In the genomic region with DNA sequence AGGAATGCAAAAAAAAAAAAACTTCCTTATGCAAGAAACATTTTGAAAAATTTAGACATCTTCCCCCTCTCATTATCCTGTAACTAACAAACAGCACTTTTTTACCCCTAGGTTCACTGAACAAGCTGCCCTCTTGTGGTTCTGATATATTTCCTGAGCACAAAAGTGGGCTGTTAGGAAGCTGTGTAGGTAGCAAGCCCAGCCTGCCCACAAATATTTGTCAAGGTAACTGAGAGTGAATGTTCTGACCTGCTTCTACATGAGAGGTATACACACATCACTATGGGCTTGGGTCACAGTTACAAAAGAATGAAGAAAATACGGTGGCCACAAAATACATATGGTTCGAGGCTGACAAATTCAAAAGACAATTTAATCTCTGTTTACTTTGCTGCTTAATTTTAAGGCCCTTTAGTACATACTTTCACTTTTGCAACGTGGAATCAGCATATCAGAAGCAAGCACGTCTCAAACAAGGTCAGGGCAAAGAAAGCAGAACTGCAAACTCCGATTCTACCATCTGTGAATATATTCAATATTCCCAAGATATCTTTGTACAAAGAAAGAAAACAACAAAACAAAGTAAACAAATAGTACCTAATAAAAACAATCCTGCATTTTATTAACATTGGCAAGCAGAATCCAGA, we compare ENCODE assay signal across 8 cellular contexts.
DNase-seq lines count a peak whose midpoint lies in the region; ATAC-seq lines count a peak whose summit lies in the region.

No MANE protein-coding gene starts in this region.

- H3K4me3 ChIP-seq in SJSA1: peak overlapping the region; percentile 12; the same call in 1 of the 2 replicates

- H3K36me3 ChIP-seq in SJSA1: no peaks in the 10 kb centered on the region

- peaks cover 6 to 7% of the 10 kb centered on the region in 2 donors for H3K4me1 Mint-ChIP-seq in effector memory CD8-positive, alpha-beta T cell (ENCODE audit: low read depth in 2 of 2)
- peaks cover 10 to 24% (median 16%) of the 10 kb centered on the region in 4 donors for H3K4me1 Mint-ChIP-seq in naive thymus-derived CD8-positive, alpha-beta T cell

- peak overlapping the region; percentile 63 to 67 for H3K4me3 Mint-ChIP-seq in effector memory CD8-positive, alpha-beta T cell
- H3K4me3 Mint-ChIP-seq in naive thymus-derived CD8-positive, alpha-beta T cell: peak overlapping the region; percentile 76 to 89 (median 84)

- peak; percentile 33 to 37 for ATAC-seq in activated CD4-positive, CD25-positive, alpha-beta regulatory T cell treated with anti-CD3 and anti-CD28 coated beads, Interleukin-2, amount 50 U/mL, for 24 hours
- ATAC-seq in GM21360 (IDR thresholded peaks at IDR 0.05; ENCODE audit: unreplicated experiment): peak; percentile 78
- peak; percentile 47 for ATAC-seq in HG03575 (IDR thresholded peaks at IDR 0.05; ENCODE audit: extremely low read depth, insufficient number of reproducible peaks, low FRiP score, unreplicated experiment)
- ATAC-seq in effector memory CD8-positive, alpha-beta T cell (replicated peaks): peak; percentile 74
- ATAC-seq in naive thymus-derived CD8-positive, alpha-beta T cell: peak; percentile 87 to 96

- no peaks in the 10 kb centered on the region for H3K9me3 Mint-ChIP-seq in effector memory CD8-positive, alpha-beta T cell
- no peaks in the 10 kb centered on the region for H3K9me3 Mint-ChIP-seq in naive thymus-derived CD8-positive, alpha-beta T cell

- H3K36me3 Mint-ChIP-seq in effector memory CD8-positive, alpha-beta T cell (ENCODE audit: insufficient read depth): no peaks in the 10 kb centered on the region
- H3K36me3 Mint-ChIP-seq in naive thymus-derived CD8-positive, alpha-beta T cell: no peaks in the 10 kb centered on the region

- H3K27ac ChIP-seq in SJSA1: no peak overlapping the region

- no peaks in the 10 kb centered on the region for H3K4me1 ChIP-seq in SJSA1 (replicated peaks)

- H3K9me3 ChIP-seq in SJSA1 (replicated peaks): no peaks in the 10 kb centered on the region

- POLR2A ChIA-PET in naive thymus-derived CD8-positive, alpha-beta T cell (lab: Charles Lee): interaction anchor here (0.5 to 0.7 kb wide), 2 partner anchors 59 to 376 kb away, joined by 3 to 6 read pairs; no protein-coding TSS in a partner anchor

- DNase-seq in activated CD4-positive, CD25-positive, alpha-beta regulatory T cell (lab: John Stamatoyannopoulos, UW): no peak
- DNase-seq in SJSA1 (ENCODE audit: low read depth in 1 of 2, low spot score in 2 of 2) (peak in 1 of 2 experiments; percentile 11), retina (no peak)
- DNase-seq in effector memory CD8-positive, alpha-beta T cell: peak in 2 of 3 experiments; percentile 1
- DNase-seq in naive thymus-derived CD8-positive, alpha-beta T cell: peak in 7 of 10 donors; percentile 5 to 70 (median 42)

- peak overlapping the region; percentile 82 to 93 for H3K27ac Mint-ChIP-seq in effector memory CD8-positive, alpha-beta T cell
- H3K27ac Mint-ChIP-seq in naive thymus-derived CD8-positive, alpha-beta T cell: peak overlapping the region; percentile 83 to 99 (median 93)

- H3K27me3 ChIP-seq in SJSA1 (replicated peaks): no peaks in the 10 kb centered on the region

- H3K27me3 Mint-ChIP-seq in effector memory CD8-positive, alpha-beta T cell: peaks cover 0 to 4% of the 10 kb centered on the region in 2 donors
- H3K27me3 Mint-ChIP-seq in naive thymus-derived CD8-positive, alpha-beta T cell: no peaks in the 10 kb centered on the region

Comparison
In these comparisons a context has a peak if more than half of its experiments do, and no peak if none do; other contexts are left out.
1. ATAC-seq: peak in every context shown above with its lines; median percentile 92 in naive thymus-derived CD8-positive, alpha-beta T cell; 78 in GM21360; 74 in effector memory CD8-positive, alpha-beta T cell; 47 in HG03575; 35 in activated CD4-positive, CD25-positive, alpha-beta regulatory T cell treated with anti-CD3 and anti-CD28 coated beads, Interleukin-2, amount 50 U/mL, for 24 hours.
2. DNase-seq: peak in effector memory CD8-positive, alpha-beta T cell (2 of 3) and naive thymus-derived CD8-positive, alpha-beta T cell (7 of 10); none in activated CD4-positive, CD25-positive, alpha-beta regulatory T cell (0 of 4) and retina (single experiment).